ENCODE assay signal across 19 cellular contexts in genomic region chr10:60429084-60429849, GRCh38. TPM values are rescaled to one million over a fixed set of nuclear protein-coding genes. Genes with fewer than 3 reads are reported as not detected.
DNase-seq lines count a peak whose midpoint lies in the region; ATAC-seq and TF ChIP-seq lines count a peak whose summit lies in the region.
"Had no signal": no experiment of that assay in that cellular context is flagged by ENCODE, and none has a peak within 500 bp of the region (broad histone marks: within the 10 kb centered on the region; RNA-seq: fewer than 3 reads in every experiment).

No MANE protein-coding gene starts in this region.

- POLR2A ChIA-PET in MCF 10A (lab: Yijun Ruan, JAX), result interaction anchor here (0.7 to 2.0 kb wide), 9 partner anchors 14 to 319 kb away, joined by 3 to 7 read pairs (median 3); no protein-coding TSS in a partner anchor

- H3K27me3 ChIP-seq in breast epithelium (no peaks in the 10 kb centered on the region), right lobe of liver (no peaks in the 10 kb centered on the region), tibial artery (no peaks in the 10 kb centered on the region)
- H3K27me3 ChIP-seq: pancreas, stomach had no signal

- H3K4me1 Mint-ChIP-seq in MCF 10A (ENCODE audit: insufficient read depth, unreplicated experiment) (peaks cover 67% of the 10 kb centered on the region), chondrocyte (ENCODE audit: low read depth) (peaks cover 93% of the 10 kb centered on the region)
- H3K4me1 Mint-ChIP-seq: CD4-positive, CD25-positive, alpha-beta regulatory T cell had no signal

- H3K9me3 ChIP-seq in breast epithelium, result no peaks in the 10 kb centered on the region
- no peaks in the 10 kb centered on the region for H3K9me3 ChIP-seq in right lobe of liver
- no peaks in the 10 kb centered on the region for H3K9me3 ChIP-seq in tibial artery
- H3K9me3 ChIP-seq: pancreas, stomach had no signal

- H3K4me3 ChIP-seq in breast epithelium (no peak overlapping the region), right lobe of liver (no peak overlapping the region), tibial artery (no peak overlapping the region)
- H3K4me3 ChIP-seq: pancreas, SK-N-MC, stomach had no signal

- H3K9me3 Mint-ChIP-seq in MCF 10A (ENCODE audit: unreplicated experiment), result no peaks in the 10 kb centered on the region
- H3K9me3 Mint-ChIP-seq in chondrocyte (ENCODE audit: low read depth), result peaks cover 9% of the 10 kb centered on the region
- H3K9me3 Mint-ChIP-seq: activated CD4-positive, alpha-beta memory T cell treated with anti-CD3 and anti-CD28 coated beads for 36 hours; CD4-positive, CD25-positive, alpha-beta regulatory T cell had no signal

- H3K27me3 Mint-ChIP-seq in MCF 10A (ENCODE audit: insufficient read depth, unreplicated experiment), result no peaks in the 10 kb centered on the region
- H3K27me3 Mint-ChIP-seq in chondrocyte (ENCODE audit: low read depth), result no peaks in the 10 kb centered on the region
- H3K27me3 Mint-ChIP-seq: activated CD4-positive, alpha-beta memory T cell treated with anti-CD3 and anti-CD28 coated beads for 36 hours; CD4-positive, CD25-positive, alpha-beta regulatory T cell had no signal

- H3K4me1 ChIP-seq in breast epithelium (no peaks in the 10 kb centered on the region), right lobe of liver (peaks cover 0 to 17% (median 4%) of the 10 kb centered on the region in 4 donors), tibial artery (peaks cover 0 to 49% (median 19%) of the 10 kb centered on the region in 4 donors)
- H3K4me1 ChIP-seq: pancreas had no signal

- TF ChIP-seq POLR2A in breast epithelium (IDR thresholded peaks at IDR 0.05) (no peak), right lobe of liver (IDR thresholded peaks at IDR 0.05) (no peak)

- peak overlapping the region in 1 of 2 donors; percentile 30 for H3K27ac ChIP-seq in breast epithelium
- H3K27ac ChIP-seq in right lobe of liver, result no peak overlapping the region
- peak overlapping the region; percentile 42 to 54 for H3K27ac ChIP-seq in tibial artery
- H3K27ac ChIP-seq: pancreas, SK-N-MC, stomach had no signal

- DNase-seq in MCF 10A (ENCODE audit: unreplicated experiment), result no peak
- DNase-seq in breast epithelium (ENCODE audit: low spot score in 2 of 2), result no peak
- DNase-seq in chondrocyte (ENCODE audit: low spot score), result no peak
- peak in 2 of 3 donors; percentile 28 to 74 for DNase-seq in right lobe of liver
- DNase-seq in tibial artery, result no peak
- no peak for DNase-seq in NCI-H1930 (lab: John Stamatoyannopoulos, UW)
- DNase-seq: 8988T; activated CD4-positive, alpha-beta memory T cell treated with anti-CD3 and anti-CD28 coated beads for 36 hours; CD4-positive, CD25-positive, alpha-beta regulatory T cell; foreskin melanocyte; midbrain; NCI-H146; NCI-H510A; pancreas; stomach had no signal

- no peaks in the 10 kb centered on the region for H3K36me3 ChIP-seq in breast epithelium
- H3K36me3 ChIP-seq in right lobe of liver, result no peaks in the 10 kb centered on the region
- H3K36me3 ChIP-seq in tibial artery, result no peaks in the 10 kb centered on the region
- H3K36me3 ChIP-seq: pancreas, stomach had no signal

- H3K4me3 Mint-ChIP-seq in MCF 10A (ENCODE audit: unreplicated experiment) (no peak overlapping the region), chondrocyte (ENCODE audit: unreplicated experiment) (no peak overlapping the region)
- H3K4me3 Mint-ChIP-seq: activated CD4-positive, alpha-beta memory T cell treated with anti-CD3 and anti-CD28 coated beads for 36 hours; CD4-positive, CD25-positive, alpha-beta regulatory T cell had no signal

- no TSS peak for BruUV-seq in MCF 10A (replicated peaks; lab: Mats Ljungman, UMichigan)

- ATAC-seq in right lobe of liver, result peak; percentile 52 to 77 (median 68)
- no peak for ATAC-seq in GM21381 (IDR thresholded peaks at IDR 0.05; ENCODE audit: unreplicated experiment)
- no peak for ATAC-seq in HG03342 (IDR thresholded peaks at IDR 0.05; ENCODE audit: unreplicated experiment)
- ATAC-seq: HCT116, pancreas had no signal

- WGBS in right lobe of liver (ENCODE audit: insufficient coverage, low coverage, low lambda C conversion rate, missing lambda C conversion rate), result 32% methylated on average over 2 of the region's 2 CpGs

- intact Hi-C loops in MCF 10A (cut with micrococcal nuclease), result no loop called here
- intact Hi-C loops in breast epithelium (cut with DNase I; ENCODE audit: low total_unique reads), result no loop called here
- intact Hi-C loops in right lobe of liver (cut with DNase I), result no loop called here
- intact Hi-C loops in tibial artery (cut with DNase I; ENCODE audit: low total_unique reads), result no loop called here

- H3K27ac Mint-ChIP-seq in MCF 10A (ENCODE audit: low read depth, unreplicated experiment) (peak overlapping the region; percentile 67), chondrocyte (ENCODE audit: unreplicated experiment) (peak overlapping the region; percentile 91)
- H3K27ac Mint-ChIP-seq: activated CD4-positive, alpha-beta memory T cell treated with anti-CD3 and anti-CD28 coated beads for 36 hours; CD4-positive, CD25-positive, alpha-beta regulatory T cell had no signal

- CTCF ChIA-PET in MCF 10A (lab: Yijun Ruan, JAX), result interaction anchor here (0.5 to 5.3 kb wide), 12 partner anchors 8 to 330 kb away, joined by 3 to 28 read pairs (median 4); no protein-coding TSS in a partner anchor

- no peak for TF ChIP-seq CTCF in MCF 10A (IDR thresholded peaks at IDR 0.05; ENCODE audit: unreplicated experiment)
- TF ChIP-seq CTCF in breast epithelium (IDR thresholded peaks at IDR 0.05), result no peak
- no peak for TF ChIP-seq CTCF in chondrocyte (IDR thresholded peaks at IDR 0.05)
- TF ChIP-seq CTCF in right lobe of liver (IDR thresholded peaks at IDR 0.05), result no peak
- TF ChIP-seq CTCF in tibial artery (IDR thresholded peaks at IDR 0.05), result no peak

- no peaks in the 10 kb centered on the region for H3K36me3 Mint-ChIP-seq in MCF 10A (ENCODE audit: insufficient read depth, unreplicated experiment)
- H3K36me3 Mint-ChIP-seq in chondrocyte (ENCODE audit: low read depth), result peaks cover 2% of the 10 kb centered on the region
- H3K36me3 Mint-ChIP-seq: activated CD4-positive, alpha-beta memory T cell treated with anti-CD3 and anti-CD28 coated beads for 36 hours; CD4-positive, CD25-positive, alpha-beta regulatory T cell had no signal

RNA-seq across cellular contexts. Expression of gene ANK3, which starts 39.6 kb away (rescaled TPM):
- total RNA-seq in MCF 10A (2022) (3.3 and 6.7 TPM in 2 replicates), breast epithelium (10 to 100 TPM; 10.2 to 93.2 (median 57.4) TPM), chondrocyte (35.1 to 138 TPM (median 37.4 TPM) in 3 replicates), right lobe of liver (10 to 100 TPM in 5 of 6 experiments, 1 to 10 TPM in 1; 7.8 to 25.7 (median 16.6) TPM)

Comparison
In these comparisons a context has a peak if more than half of its experiments do, and no peak if none do; other contexts are left out.
1. DNase-seq: peak in right lobe of liver (2 of 3); none in MCF 10A (single experiment), breast epithelium (0 of 2), chondrocyte (single experiment), tibial artery (0 of 2) and NCI-H1930 (0 of 2).
2. H3K27ac ChIP-seq: peak in tibial artery (2 of 2); none in right lobe of liver (0 of 3).
3. ATAC-seq: peak in right lobe of liver (4 of 4); none in GM21381 (single experiment) and HG03342 (single experiment).